8 cellular contexts compared by ENCODE assay signal in the genomic region with DNA sequence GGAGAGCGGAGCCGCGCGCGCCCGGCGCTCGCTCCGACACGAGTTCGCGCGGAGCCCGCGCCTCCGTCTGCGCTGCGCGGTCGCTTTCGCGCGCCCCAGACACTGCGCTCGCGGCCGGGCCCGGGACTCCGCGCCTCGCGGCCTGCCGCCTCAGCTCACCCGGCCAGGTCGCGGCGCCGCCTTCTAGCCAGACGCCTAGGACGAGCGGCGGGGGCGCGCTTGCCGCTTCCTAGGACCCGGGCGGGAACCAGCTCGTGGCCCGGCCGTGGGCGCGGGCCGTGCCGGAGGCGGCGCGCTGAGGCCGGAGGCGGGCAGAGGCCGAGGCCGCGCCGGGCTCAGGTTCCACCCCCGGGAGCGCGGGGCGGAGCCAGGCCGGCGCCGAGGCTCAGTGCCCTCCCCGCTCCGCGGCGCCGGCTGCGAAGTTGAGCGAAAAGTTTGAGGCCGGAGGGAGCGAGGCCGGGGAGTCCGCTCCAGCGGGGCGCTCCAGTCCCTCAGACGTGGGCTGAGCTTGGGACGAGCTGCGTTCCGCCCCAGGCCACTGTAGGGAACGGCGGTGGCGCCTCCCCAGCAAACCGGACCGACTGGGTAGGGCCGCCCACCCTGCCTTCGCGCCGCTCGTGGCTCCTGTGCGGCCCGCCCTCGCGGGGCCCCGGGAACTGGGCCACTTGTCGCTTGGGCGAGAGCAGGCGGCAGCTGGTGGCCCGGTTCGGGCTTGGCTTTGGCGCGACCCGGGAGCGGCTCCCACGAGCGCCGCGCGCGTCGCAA. TPM values are rescaled to one million over a fixed set of nuclear protein-coding genes. Genes with fewer than 3 reads are reported as not detected.
A peak's percentile ranks its signal among the peaks of the same experiment; 100 is the strongest.
DNase-seq lines count a peak whose midpoint lies in the region; ATAC-seq, FAIRE-seq and TF ChIP-seq lines count a peak whose summit lies in the region.

A gene with protein sequence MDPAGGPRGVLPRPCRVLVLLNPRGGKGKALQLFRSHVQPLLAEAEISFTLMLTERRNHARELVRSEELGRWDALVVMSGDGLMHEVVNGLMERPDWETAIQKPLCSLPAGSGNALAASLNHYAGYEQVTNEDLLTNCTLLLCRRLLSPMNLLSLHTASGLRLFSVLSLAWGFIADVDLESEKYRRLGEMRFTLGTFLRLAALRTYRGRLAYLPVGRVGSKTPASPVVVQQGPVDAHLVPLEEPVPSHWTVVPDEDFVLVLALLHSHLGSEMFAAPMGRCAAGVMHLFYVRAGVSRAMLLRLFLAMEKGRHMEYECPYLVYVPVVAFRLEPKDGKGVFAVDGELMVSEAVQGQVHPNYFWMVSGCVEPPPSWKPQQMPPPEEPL (plus strand): TSS at position 388 of the 765 bp plus-strand sequence. CDS start 1,036 bp downstream, outside the sequence.

- no peaks in the 10 kb centered on the region for H3K9me3 Mint-ChIP-seq in endothelial cell (ENCODE audit: unreplicated experiment)

- H3K4me1 Mint-ChIP-seq in endothelial cell (ENCODE audit: unreplicated experiment): peaks cover 21% of the 10 kb centered on the region

- no peak within 1 kb of the TSS for H3K27ac Mint-ChIP-seq in endothelial cell (ENCODE audit: unreplicated experiment)

- TF ChIP-seq POLR2A in GM12892 (IDR thresholded peaks at IDR 0.05; ENCODE audit: low read depth, low read length): no peak

- peak within 1 kb of the TSS; percentile 90 for H3K4me3 Mint-ChIP-seq in endothelial cell (ENCODE audit: unreplicated experiment)

- peaks cover 47% of the 10 kb centered on the region for H3K4me1 ChIP-seq in mononuclear cell (ENCODE audit: insufficient read depth, low read length)

- H3K36me3 Mint-ChIP-seq in endothelial cell (ENCODE audit: low read depth, unreplicated experiment): no peaks in the 10 kb centered on the region

- H3K4me3 ChIP-seq in mononuclear cell (ENCODE audit: low read length): peak within 1 kb of the TSS; percentile 45

- peak; percentile 91 for DNase-seq in GM12892 (ENCODE audit: insufficient read length)
- DNase-seq in NCI-H226: peak; percentile 85
- peak; percentile 25 to 35 for DNase-seq in activated CD8-positive, alpha-beta memory T cell treated with anti-CD3 and anti-CD28 coated beads for 4 hours (ENCODE audit: low read depth in 2 of 2)
- peak; percentile 78 for DNase-seq in endothelial cell (ENCODE audit: low spot score)
- DNase-seq in stimulated activated CD8-positive, alpha-beta memory T cell treated with anti-CD3 and anti-CD28 coated beads, Interleukin-7, amount 100 ng/mL, for 24 hours (ENCODE audit: low read depth): peak; percentile 33
- no peak for DNase-seq in putamen (ENCODE audit: low spot score)

- FAIRE-seq in GM12892 (lab: Jason Lieb, UNC): peak; percentile 90

- no peak for TF ChIP-seq CTCF in endothelial cell (IDR thresholded peaks at IDR 0.05; ENCODE audit: unreplicated experiment)

- H3K27me3 Mint-ChIP-seq in endothelial cell (ENCODE audit: unreplicated experiment): peaks cover 23% of the 10 kb centered on the region

- ATAC-seq in HG02588 (IDR thresholded peaks at IDR 0.05; ENCODE audit: unreplicated experiment): peak; percentile 55

- H3K9me3 ChIP-seq in mononuclear cell (ENCODE audit: low read depth, low read length): no peaks in the 10 kb centered on the region

- H3K27me3 ChIP-seq in mononuclear cell (ENCODE audit: insufficient read depth, low read length): peaks cover 6% of the 10 kb centered on the region

RNA-seq across cellular contexts. Expression of the gene that starts here (rescaled TPM):
- 0.47 TPM for polyA plus RNA-seq in GM12892 (2012; ENCODE audit: missing spikeins)
- total RNA-seq in endothelial cell (ENCODE audit: unreplicated experiment): 15.4 TPM
- total RNA-seq in mononuclear cell: 19.2 TPM
